Comparison of ENCODE assay signal across 12 cellular contexts in genomic region chr17:1555618-1556471, GRCh38. TPM values are rescaled to one million over a fixed set of nuclear protein-coding genes. Genes with fewer than 3 reads are reported as not detected.
DNase-seq lines count a peak whose midpoint lies in the region; ATAC-seq, FAIRE-seq and TF ChIP-seq lines count a peak whose summit lies in the region.
"Had no signal": no experiment of that assay in that cellular context is flagged by ENCODE, and none has a peak within 500 bp of the region (broad histone marks: within the 10 kb centered on the region; RNA-seq: fewer than 3 reads in every experiment).

No MANE protein-coding gene starts in this region.

- peaks cover 27% of the 10 kb centered on the region for H3K36me3 ChIP-seq in endodermal cell (ENCODE audit: control insufficient read depth, insufficient read depth, low read length)
- H3K36me3 ChIP-seq in small intestine (ENCODE audit: control insufficient read depth in 2 of 2, insufficient read depth in 2 of 2, low read length in 2 of 2): peaks cover 7% of the 10 kb centered on the region in 2 donors
- H3K36me3 ChIP-seq: uterus had no signal

- H3K4me3 Mint-ChIP-seq in endodermal cell: no peak overlapping the region

- no peaks in the 10 kb centered on the region for H3K9me3 Mint-ChIP-seq in endodermal cell

- TF ChIP-seq CTCF in NB4 (IDR thresholded peaks at IDR 0.05; ENCODE audit: low read depth, low read length): no peak
- TF ChIP-seq CTCF in endodermal cell (conservative IDR thresholded peaks at IDR 0.05): no peak

- H3K27me3 ChIP-seq in endodermal cell (ENCODE audit: control insufficient read depth, insufficient read depth, low read length, poor library complexity, severe bottlenecking) (no peaks in the 10 kb centered on the region), small intestine (ENCODE audit: control insufficient read depth in 2 of 2, insufficient read depth in 2 of 2, low read length in 2 of 2) (no peaks in the 10 kb centered on the region)
- H3K27me3 ChIP-seq: adrenal gland, uterus had no signal

- H3K4me1 ChIP-seq in endodermal cell (ENCODE audit: control insufficient read depth, insufficient read depth, low read length) (peaks cover 2% of the 10 kb centered on the region), small intestine (ENCODE audit: control insufficient read depth in 2 of 2, insufficient read depth in 1 of 2, low read depth in 1 of 2, low read length in 1 of 2) (peaks cover 3 to 8% of the 10 kb centered on the region in 2 donors)

- no peaks in the 10 kb centered on the region for H3K27me3 Mint-ChIP-seq in endodermal cell (ENCODE audit: insufficient read depth)

- DNase-seq in GM12891 (ENCODE audit: insufficient read length, low spot score): peak; percentile 44
- peak; percentile 94 for DNase-seq in NB4 (ENCODE audit: low read depth)
- DNase-seq in endodermal cell: no peak
- DNase-seq in small intestine: peak; percentile 60
- no peak for DNase-seq in DMS79 (lab: John Stamatoyannopoulos, UW)
- no peak for DNase-seq in activated T-cell treated with anti-CD3 and anti-CD28 coated beads, Interleukin-2, amount 50 U/mL, for 48 hours
- DNase-seq in mucosa of gallbladder (ENCODE audit: low spot score): no peak
- DNase-seq: PC-9, uterus had no signal

- H3K36me3 Mint-ChIP-seq in endodermal cell (ENCODE audit: low read depth): peaks cover 47% of the 10 kb centered on the region

- H3K27ac Mint-ChIP-seq in endodermal cell: peak overlapping the region; percentile 25

- WGBS in endodermal cell (ENCODE audit: insufficient coverage in 1 of 2, insufficient read length in 1 of 2), 2 experiments: 89 to 92% methylated on average over 12 to 15 of the region's 15 CpGs
- 53 to 62% (median 62%) methylated on average over 15 of the region's 15 CpGs for WGBS in small intestine, 3 donors

- H3K9me3 ChIP-seq in endodermal cell (ENCODE audit: control insufficient read depth, low read length): no peaks in the 10 kb centered on the region
- H3K9me3 ChIP-seq in small intestine (ENCODE audit: control insufficient read depth, low read depth): no peaks in the 10 kb centered on the region
- H3K9me3 ChIP-seq: adrenal gland, uterus had no signal

- no peak overlapping the region for H3K9ac ChIP-seq in endodermal cell (ENCODE audit: extremely low read depth, low read length, poor library complexity, severe bottlenecking)

- H3K4me3 ChIP-seq in NB4 (ENCODE audit: low read depth, low read length): no peak overlapping the region
- H3K4me3 ChIP-seq in endodermal cell (ENCODE audit: low read length): no peak overlapping the region
- H3K4me3 ChIP-seq in small intestine (ENCODE audit: low read depth in 1 of 2, low read length in 2 of 2): no peak overlapping the region
- H3K4me3 ChIP-seq: adrenal gland, PC-9, uterus had no signal

- FAIRE-seq in GM12891 (lab: Jason Lieb, UNC) (peak; percentile 92), small intestine (lab: Jason Lieb, UNC) (no peak)
- FAIRE-seq: endometrium had no signal

- no peak for TF ChIP-seq POLR2A in GM12891 (IDR thresholded peaks at IDR 0.05; ENCODE audit: low read depth, low read length)
- no peak for TF ChIP-seq POLR2A in NB4 (IDR thresholded peaks at IDR 0.05; ENCODE audit: extremely low read depth, insufficient read length)

- ATAC-seq in HG03280 (IDR thresholded peaks at IDR 0.05; ENCODE audit: unreplicated experiment): no peak

- H3K4me1 Mint-ChIP-seq in endodermal cell: peaks cover 19% of the 10 kb centered on the region

- H3K27ac ChIP-seq in endodermal cell (ENCODE audit: low read depth, low read length) (no peak overlapping the region), small intestine (ENCODE audit: low read depth in 1 of 2, low read length in 1 of 2) (peak overlapping the region in 1 of 2 donors; percentile 8)
- H3K27ac ChIP-seq: PC-9 had no signal

TF ChIP-seq in GM12891, 5 proteins besides CTCF, POLR2A, EP300 and RAD21:
- TF ChIP-seq POU2F2 (IDR thresholded peaks at IDR 0.05; ENCODE audit: low read depth, low read length) (no peak), PAX5 (IDR thresholded peaks at IDR 0.05; ENCODE audit: insufficient read depth, low read length, severe bottlenecking) (no peak), TAF1 (IDR thresholded peaks at IDR 0.05; ENCODE audit: low read depth, low read length) (no peak), SPI1 (IDR thresholded peaks at IDR 0.05; ENCODE audit: low read depth, low read length) (peak; percentile 86)

RNA-seq across cellular contexts. Expression of gene PITPNA, which starts 6.7 kb away (rescaled TPM):
- polyA plus RNA-seq in GM12891 (2012; ENCODE audit: low read depth, missing spikeins): 29.8 TPM
- total RNA-seq in endodermal cell: 10 to 100 TPM; 62.6 TPM
- polyA plus RNA-seq in endodermal cell (2013, experiment 1 of 2): 43.6 TPM
- 42.3 TPM for polyA plus RNA-seq in endodermal cell (2013, experiment 2 of 2)
- 10 to 100 TPM; 39.8 to 51.2 (median 47.8) TPM for polyA plus RNA-seq in small intestine
- 81.8 TPM for total RNA-seq in mucosa of gallbladder

RNA-seq across cellular contexts. Expression of gene INPP5K, which starts 39.4 kb away (rescaled TPM):
- polyA plus RNA-seq in GM12891 (2012; ENCODE audit: low read depth, missing spikeins): 14.0 TPM
- total RNA-seq in endodermal cell (10 to 100 TPM; 22.2 to 30.0 TPM), mucosa of gallbladder (38.6 TPM)
- 21.5 TPM for polyA plus RNA-seq in endodermal cell (2013, experiment 1 of 2)
- 19.5 TPM for polyA plus RNA-seq in endodermal cell (2013, experiment 2 of 2)
- polyA plus RNA-seq in small intestine: 10 to 100 TPM; 21.8 to 28.1 (median 26.8) TPM

Comparison
In these comparisons a context has a peak if more than half of its experiments do, and no peak if none do; other contexts are left out.
1. DNase-seq: peak in GM12891 (single experiment), NB4 (single experiment) and small intestine (single experiment); none in endodermal cell (single experiment), DMS79 (single experiment), activated T-cell treated with anti-CD3 and anti-CD28 coated beads, Interleukin-2, amount 50 U/mL, for 48 hours (0 of 2) and mucosa of gallbladder (single experiment).